ENCODE assay signal across 6 cellular contexts in genomic region chr19:35775046-35775297, GRCh38. TPM values are rescaled to one million over a fixed set of nuclear protein-coding genes. Genes with fewer than 3 reads are reported as not detected.
DNase-seq lines count a peak whose midpoint lies in the region; ATAC-seq and TF ChIP-seq lines count a peak whose summit lies in the region.

No MANE protein-coding gene starts in this region.

- no peaks in the 10 kb centered on the region for H3K9me3 Mint-ChIP-seq in stimulated activated naive CD8-positive, alpha-beta T cell treated with anti-CD3 and anti-CD28 coated beads, Interleukin-15, Interleukin-2, amounts not matched to agents 100 ng/mL and 50 ng/mL, for 24 hours

- H3K4me1 ChIP-seq in hepatocyte (ENCODE audit: insufficient read depth) (peaks cover 10% of the 10 kb centered on the region), thyroid gland (peaks cover 6 to 8% of the 10 kb centered on the region in 2 donors)

- no peak for TF ChIP-seq POLR2A in thyroid gland (IDR thresholded peaks at IDR 0.05)

- H3K9me3 ChIP-seq in hepatocyte (ENCODE audit: low read depth) (no peaks in the 10 kb centered on the region), thyroid gland (no peaks in the 10 kb centered on the region)

- DNase-seq in stimulated activated naive CD8-positive, alpha-beta T cell treated with anti-CD3 and anti-CD28 coated beads, Interleukin-15, Interleukin-2, amounts not matched to agents 100 U/mL and 50 U/mL, for 24 hours = no peak
- no peak for DNase-seq in hepatocyte (ENCODE audit: low spot score)
- no peak for DNase-seq in thyroid gland
- no peak for DNase-seq in RKO (ENCODE audit: low spot score)

- WGBS in hepatocyte (ENCODE audit: low lambda C conversion rate, missing lambda C conversion rate) = 26% methylated on average over 9 of the region's 9 CpGs
- 25 to 40% methylated on average over 9 of the region's 9 CpGs for WGBS in thyroid gland, 2 donors

- H3K4me1 Mint-ChIP-seq in stimulated activated naive CD8-positive, alpha-beta T cell treated with anti-CD3 and anti-CD28 coated beads, Interleukin-15, Interleukin-2, amounts not matched to agents 100 ng/mL and 50 ng/mL, for 24 hours (ENCODE audit: low read depth) = peaks cover 15% of the 10 kb centered on the region

- no peaks in the 10 kb centered on the region for H3K36me3 Mint-ChIP-seq in stimulated activated naive CD8-positive, alpha-beta T cell treated with anti-CD3 and anti-CD28 coated beads, Interleukin-15, Interleukin-2, amounts not matched to agents 100 ng/mL and 50 ng/mL, for 24 hours (ENCODE audit: low read depth)

- H3K27ac Mint-ChIP-seq in stimulated activated naive CD8-positive, alpha-beta T cell treated with anti-CD3 and anti-CD28 coated beads, Interleukin-15, Interleukin-2, amounts not matched to agents 100 ng/mL and 50 ng/mL, for 24 hours = no peak overlapping the region

- H4K20me1 ChIP-seq in hepatocyte (ENCODE audit: insufficient read depth, poor library complexity, severe bottlenecking) = no peaks in the 10 kb centered on the region

- H3K79me2 ChIP-seq in hepatocyte = peaks cover 4% of the 10 kb centered on the region

- TF ChIP-seq CTCF in hepatocyte (IDR thresholded peaks at IDR 0.05; ENCODE audit: poor library complexity) (no peak), thyroid gland (IDR thresholded peaks at IDR 0.05) (no peak)

- H3K27me3 ChIP-seq in hepatocyte (no peaks in the 10 kb centered on the region), thyroid gland (no peaks in the 10 kb centered on the region)

- H3K9me2 ChIP-seq in hepatocyte (replicated peaks; ENCODE audit: insufficient read depth) = no peaks in the 10 kb centered on the region

- ATAC-seq in stimulated activated naive CD8-positive, alpha-beta T cell treated with anti-CD3 and anti-CD28 coated beads, Interleukin-15, Interleukin-2, amounts not matched to agents 100 U/mL and 50 U/mL, for 24 hours = no peak
- no peak for ATAC-seq in GM21576 (IDR thresholded peaks at IDR 0.05; ENCODE audit: unreplicated experiment)

- H2AFZ ChIP-seq in hepatocyte = no peak overlapping the region

- no peak overlapping the region for H3K27ac ChIP-seq in hepatocyte
- H3K27ac ChIP-seq in thyroid gland = no peak overlapping the region

- intact Hi-C loops in thyroid gland (cut with DNase I) = no loop called here

- no peaks in the 10 kb centered on the region for H3K36me3 ChIP-seq in hepatocyte (replicated peaks; ENCODE audit: insufficient read depth, low read depth)
- H3K36me3 ChIP-seq in thyroid gland = no peaks in the 10 kb centered on the region

- no peaks in the 10 kb centered on the region for H3K27me3 Mint-ChIP-seq in stimulated activated naive CD8-positive, alpha-beta T cell treated with anti-CD3 and anti-CD28 coated beads, Interleukin-15, Interleukin-2, amounts not matched to agents 100 ng/mL and 50 ng/mL, for 24 hours

- peak overlapping the region; percentile 79 for H3K4me3 Mint-ChIP-seq in stimulated activated naive CD8-positive, alpha-beta T cell treated with anti-CD3 and anti-CD28 coated beads, Interleukin-15, Interleukin-2, amounts not matched to agents 100 ng/mL and 50 ng/mL, for 24 hours

- no peak overlapping the region for H3K4me3 ChIP-seq in hepatocyte
- H3K4me3 ChIP-seq in thyroid gland (replicated peaks in 1 of 3) = no peak overlapping the region

- peak overlapping the region; percentile 67 for H3K4me2 ChIP-seq in hepatocyte

RNA-seq across cellular contexts. Expression of gene ARHGAP33, which starts 0.4 kb away (rescaled TPM):
- total RNA-seq in hepatocyte (0.84 and 6.7 TPM in 2 replicates), thyroid gland (10 to 100 TPM in 3 of 4 donors, 1 to 10 TPM in 1; 4.2 to 16.0 (median 13.0) TPM)
- 7.9 and 11.4 TPM in 2 replicates for polyA plus RNA-seq in hepatocyte

RNA-seq across cellular contexts. Expression of gene PROSER3, which starts 17.0 kb away (rescaled TPM):
- total RNA-seq in hepatocyte (3.7 and 12.2 TPM in 2 replicates), thyroid gland (10 to 100 TPM in 3 of 4 donors, 1 to 10 TPM in 1; 8.2 to 34.3 (median 13.2) TPM)
- 26.5 and 30.7 TPM in 2 replicates for polyA plus RNA-seq in hepatocyte

RNA-seq across cellular contexts. Expression of gene HSPB6, which starts 18.1 kb away (rescaled TPM):
- 7.1 and 14.2 TPM in 2 replicates for total RNA-seq in hepatocyte
- polyA plus RNA-seq in hepatocyte = 235 and 240 TPM in 2 replicates
- 10 to 100 TPM; 17.3 to 31.8 (median 23.1) TPM for total RNA-seq in thyroid gland

RNA-seq across cellular contexts. Expression of gene LIN37, which starts 26.6 kb away (rescaled TPM):
- total RNA-seq in hepatocyte (7.9 and 12.0 TPM in 2 replicates), thyroid gland (10 to 100 TPM in 2 of 4 donors, 1 to 10 TPM in 2; 8.2 to 21.5 (median 14.1) TPM)
- 13.6 and 17.6 TPM in 2 replicates for polyA plus RNA-seq in hepatocyte

RNA-seq across cellular contexts. Expression of gene PSENEN, which starts 29.5 kb away (rescaled TPM):
- total RNA-seq in hepatocyte (24.8 and 39.1 TPM in 2 replicates), thyroid gland (10 to 100 TPM; 34.0 to 73.8 (median 40.5) TPM)
- 106 and 127 TPM in 2 replicates for polyA plus RNA-seq in hepatocyte
